In genomic region chr6:43035495-43036194, GRCh38 we compare ENCODE assay signal across 25 cellular contexts. TPM values are rescaled to one million over a fixed set of nuclear protein-coding genes. Genes with fewer than 3 reads are reported as not detected.
DNase-seq lines count a peak whose midpoint lies in the region; ATAC-seq and TF ChIP-seq lines count a peak whose summit lies in the region.
"Had no signal": no experiment of that assay in that cellular context is flagged by ENCODE, and none has a peak within 500 bp of the region (broad histone marks: within the 10 kb centered on the region; RNA-seq: fewer than 3 reads in every experiment).

No MANE protein-coding gene starts in this region.

- 57 to 72% methylated on average over 4 of the region's 4 CpGs for WGBS in body of pancreas, 2 donors
- WGBS in spleen, 5 donors = 84 to 98% (median 89%) methylated on average over 4 of the region's 4 CpGs

- in situ Hi-C loops in Panc1 (cut with HindIII; ENCODE audit: low pct_unique_long_range_greater_than_20kb, low sequenced_read_pairs) (no loop called here), gastrocnemius medialis (cut with MboI; ENCODE audit: low sequenced_read_pairs in 4 of 4) (no loop called here)

- CTCF ChIA-PET in Panc1 (lab: Charles Lee) = interaction anchor here (0.7 to 1.6 kb wide), 2 partner anchors 94 to 108 kb away, joined by 4 to 5 read pairs; no protein-coding TSS in a partner anchor

- POLR2A ChIA-PET in Panc1 (lab: Charles Lee) = no interaction called here

- BruUV-seq in Panc1 (replicated peaks; lab: Mats Ljungman, UMichigan) = no TSS peak

- intact Hi-C loops in Panc1 (cut with micrococcal nuclease; ENCODE audit: unreplicated experiment) = no loop called here
- intact Hi-C loops in body of pancreas (cut with DNase I) = no loop called here
- intact Hi-C loops in gastrocnemius medialis (cut with DNase I; ENCODE audit: low total_unique reads) = loop anchor here (1.0 to 2.0 kb wide), 2 partner anchors 18 to 21 kb away; partner anchors contain the start of genes CUL7 and KLHDC3
- intact Hi-C loops in spleen (cut with DNase I; ENCODE audit: low total_unique reads) = no loop called here

- H3K36me3 ChIP-seq in Panc1 (ENCODE audit: control insufficient read depth, insufficient read depth, low read length) = no peaks in the 10 kb centered on the region; the same call in 1 of the 2 replicates
- H3K36me3 ChIP-seq in body of pancreas (replicated peaks in 1 of 2; ENCODE audit: insufficient read depth in 1 of 2, low read depth in 2 of 2) = peaks cover 0 to 28% of the 10 kb centered on the region in 2 donors
- H3K36me3 ChIP-seq in right atrium auricular region = peaks cover 32% of the 10 kb centered on the region
- peaks cover 0 to 36% of the 10 kb centered on the region in 2 donors for H3K36me3 ChIP-seq in gastrocnemius medialis
- H3K36me3 ChIP-seq in spleen = peaks cover 0 to 100% (median 74%) of the 10 kb centered on the region in 6 donors

- ATAC-seq in Panc1 (peak; percentile 23; the same call in 1 of the 2 replicates), body of pancreas (peak; percentile 25), gastrocnemius medialis (peak; percentile 94 to 98)
- ATAC-seq: activated T-cell treated with anti-CD3 and anti-CD28 coated beads, Interleukin-2, amount 50 U/mL, for 4 hours; left colon had no signal

- H3K27me3 ChIP-seq in Panc1 (ENCODE audit: control insufficient read depth, insufficient read depth, low read length) = no peaks in the 10 kb centered on the region
- no peaks in the 10 kb centered on the region for H3K27me3 ChIP-seq in body of pancreas
- no peaks in the 10 kb centered on the region for H3K27me3 ChIP-seq in right atrium auricular region
- no peaks in the 10 kb centered on the region for H3K27me3 ChIP-seq in gastrocnemius medialis
- no peaks in the 10 kb centered on the region for H3K27me3 ChIP-seq in spleen (replicated peaks in 1 of 7)
- H3K27me3 ChIP-seq: dorsolateral prefrontal cortex, SJSA1, testis had no signal

- TF ChIP-seq POLR2A in body of pancreas (IDR thresholded peaks at IDR 0.05) (no peak), gastrocnemius medialis (IDR thresholded peaks at IDR 0.05) (no peak), spleen (IDR thresholded peaks at IDR 0.05) (no peak)

- H3K9me3 ChIP-seq in Panc1 (ENCODE audit: control insufficient read depth, insufficient read depth, low read depth, low read length) (no peaks in the 10 kb centered on the region), body of pancreas (no peaks in the 10 kb centered on the region), right atrium auricular region (no peaks in the 10 kb centered on the region), gastrocnemius medialis (no peaks in the 10 kb centered on the region), spleen (no peaks in the 10 kb centered on the region)
- H3K9me3 ChIP-seq: SJSA1, testis had no signal

- H3K4me1 ChIP-seq in Panc1 (ENCODE audit: control insufficient read depth, insufficient read depth, low read length) = peaks cover 3% of the 10 kb centered on the region; the same call in 1 of the 2 replicates
- H3K4me1 ChIP-seq in body of pancreas = no peaks in the 10 kb centered on the region
- peaks cover 0 to 17% of the 10 kb centered on the region in 2 donors for H3K4me1 ChIP-seq in right atrium auricular region
- H3K4me1 ChIP-seq in gastrocnemius medialis = peaks cover 26 to 33% of the 10 kb centered on the region in 2 donors
- no peaks in the 10 kb centered on the region for H3K4me1 ChIP-seq in spleen
- H3K4me1 ChIP-seq: SJSA1 had no signal

- H3K27ac ChIP-seq in Panc1 (ENCODE audit: low read length) = no peak overlapping the region
- H3K27ac ChIP-seq in body of pancreas = no peak overlapping the region
- peak overlapping the region; percentile 21 to 70 for H3K27ac ChIP-seq in right atrium auricular region
- H3K27ac ChIP-seq in gastrocnemius medialis = peak overlapping the region; percentile 82 to 94 (median 92)
- no peak overlapping the region for H3K27ac ChIP-seq in spleen
- H3K27ac ChIP-seq: dorsolateral prefrontal cortex, SJSA1, testis had no signal

- H3K4me3 ChIP-seq in Panc1 (ENCODE audit: low read depth in 2 of 2, low read length in 2 of 2) = no peak overlapping the region
- H3K4me3 ChIP-seq in body of pancreas = no peak overlapping the region
- H3K4me3 ChIP-seq in right atrium auricular region = no peak overlapping the region
- H3K4me3 ChIP-seq in gastrocnemius medialis = no peak overlapping the region
- no peak overlapping the region for H3K4me3 ChIP-seq in spleen
- H3K4me3 ChIP-seq: dorsolateral prefrontal cortex, SJSA1, testis had no signal

- TF ChIP-seq CTCF in Panc1 (IDR thresholded peaks at IDR 0.05) (no peak), body of pancreas (IDR thresholded peaks at IDR 0.05) (no peak), right atrium auricular region (IDR thresholded peaks at IDR 0.05) (no peak), gastrocnemius medialis (IDR thresholded peaks at IDR 0.05 in 4 of 5, conservative IDR thresholded peaks at IDR 0.05 in 1 of 5) (peak in 2 of 5 experiments; percentile 12 to 20), spleen (IDR thresholded peaks at IDR 0.05 in 8 of 11, conservative IDR thresholded peaks at IDR 0.05 in 3 of 11) (no peak)

- DNase-seq in Panc1 (ENCODE audit: low read depth, low spot score) = no peak
- DNase-seq in body of pancreas = no peak
- DNase-seq in right atrium auricular region (ENCODE audit: low spot score) = no peak
- peak; percentile 87 to 97 for DNase-seq in gastrocnemius medialis
- DNase-seq in HuH-7.5 (ENCODE audit: low spot score) = no peak
- DNase-seq in SKM-1 (lab: John Stamatoyannopoulos, UW; ENCODE audit: unreplicated experiment) = no peak
- no peak for DNase-seq in spleen
- DNase-seq: activated CD4-positive, CD25-positive, alpha-beta regulatory T cell treated with anti-CD3 and anti-CD28 coated beads, Interleukin-2, amount 50 U/mL, for 72 hours; activated naive CD4-positive, alpha-beta T cell treated with anti-CD3 and anti-CD28 coated beads, Interleukin-2, amount 10 ng/mL, durations not matched to agents 7 days and 5 days; activated T-cell treated with anti-CD3 and anti-CD28 coated beads, Interleukin-2, amount 50 U/mL, for 4 hours; CD4-positive, CD25-positive, alpha-beta regulatory T cell; dorsolateral prefrontal cortex; Karpas-422; left colon; naive B cell; NCI-H146; NK-92 treated with Interleukin-12 subunit alpha and Interleukin-12 subunit beta, amount 100 ng/mL, for 24 hours; occipital lobe; retina; stimulated activated CD4-positive, alpha-beta T cell treated with anti-CD3 and anti-CD28 coated beads, Interleukin-12 subunit alpha, Interleukin-12 subunit beta, amount 100 ng/mL, for 4 hours; stimulated activated CD4-positive, alpha-beta T cell treated with anti-CD3 and anti-CD28 coated beads, Interleukin-4, amount 100 ng/mL, for 4 hours; stimulated activated naive CD4-positive, alpha-beta T cell treated with Interleukin-2 at 50 U/mL for 16 hours; T-helper 1 cell; testis had no signal

RNA-seq across cellular contexts. Expression of gene RRP36, which starts 14.2 kb away (rescaled TPM):
- 106 TPM for total RNA-seq in Panc1 (2021; ENCODE audit: unreplicated experiment)
- polyA plus RNA-seq in Panc1 (2012; ENCODE audit: insufficient read length) = 80.3 TPM
- total RNA-seq in body of pancreas = 10 to 100 TPM; 28.3 to 29.7 TPM
- total RNA-seq in right atrium auricular region = 10 to 100 TPM; 29.0 to 40.6 TPM
- total RNA-seq in gastrocnemius medialis = 10 to 100 TPM; 37.7 to 64.3 (median 51.0) TPM
- total RNA-seq in spleen = 10 to 100 TPM; 34.9 to 63.4 (median 43.8) TPM
- polyA plus RNA-seq in spleen = 10 to 100 TPM; 32.0 to 39.5 (median 32.3) TPM

RNA-seq across cellular contexts. Expression of gene CUL7, which starts 18.0 kb away (rescaled TPM):
- total RNA-seq in Panc1 (2021; ENCODE audit: unreplicated experiment) (32.1 TPM), body of pancreas (10 to 100 TPM; 16.3 to 24.4 TPM), right atrium auricular region (1 to 10 TPM; 6.5 to 9.0 TPM), gastrocnemius medialis (10 to 100 TPM; 11.9 to 21.3 (median 15.4) TPM), spleen (10 to 100 TPM; 11.8 to 23.1 (median 13.7) TPM)
- 30.5 TPM for polyA plus RNA-seq in Panc1 (2012; ENCODE audit: insufficient read length)
- 1 to 10 TPM; 3.6 to 7.7 (median 4.9) TPM for polyA plus RNA-seq in spleen

RNA-seq across cellular contexts. Expression of gene KLHDC3, which starts 21.6 kb away (rescaled TPM):
- total RNA-seq in Panc1 (2021; ENCODE audit: unreplicated experiment) (60.9 TPM), body of pancreas (10 to 100 TPM; 29.7 to 44.6 TPM), right atrium auricular region (100 to 1,000 TPM; 122 to 153 TPM), gastrocnemius medialis (100 to 1,000 TPM in 2 of 4 donors, 10 to 100 TPM in 2; 66.5 to 164 (median 119) TPM), spleen (10 to 100 TPM; 37.3 to 89.2 (median 68.7) TPM)
- polyA plus RNA-seq in Panc1 (2012; ENCODE audit: insufficient read length) = 58.5 TPM
- polyA plus RNA-seq in spleen = 10 to 100 TPM; 53.0 to 83.2 (median 54.8) TPM

RNA-seq across cellular contexts. Expression of gene MEA1, which starts 21.9 kb away (rescaled TPM):
- total RNA-seq in Panc1 (2021; ENCODE audit: unreplicated experiment) (111 TPM), body of pancreas (10 to 100 TPM; 17.5 to 32.9 TPM), right atrium auricular region (10 to 100 TPM; 29.6 to 50.3 TPM), gastrocnemius medialis (10 to 100 TPM; 25.0 to 33.5 (median 25.9) TPM), spleen (10 to 100 TPM; 33.3 to 51.4 (median 39.4) TPM)
- polyA plus RNA-seq in Panc1 (2012; ENCODE audit: insufficient read length) = 125 TPM
- 10 to 100 TPM; 79.2 to 89.4 (median 88.9) TPM for polyA plus RNA-seq in spleen

RNA-seq across cellular contexts. Expression of gene MRPL2, which starts 23.6 kb away (rescaled TPM):
- total RNA-seq in Panc1 (2021; ENCODE audit: unreplicated experiment) = 65.6 TPM
- polyA plus RNA-seq in Panc1 (2012; ENCODE audit: insufficient read length) = 99.3 TPM
- total RNA-seq in body of pancreas = 10 to 100 TPM; 13.5 to 15.2 TPM
- total RNA-seq in right atrium auricular region = 10 to 100 TPM; 37.0 to 41.0 TPM
- total RNA-seq in gastrocnemius medialis = 10 to 100 TPM; 34.1 to 64.9 (median 41.1) TPM
- 10 to 100 TPM; 11.0 to 43.4 (median 31.0) TPM for total RNA-seq in spleen
- polyA plus RNA-seq in spleen = 10 to 100 TPM; 47.9 to 53.9 (median 52.7) TPM

Comparison
In these comparisons a context has a peak if more than half of its experiments do, and no peak if none do; other contexts are left out.
1. ATAC-seq: peak in every context shown above with its lines; median percentile 96 in gastrocnemius medialis; 25 in body of pancreas; 23 in Panc1.
2. DNase-seq: peak in gastrocnemius medialis (2 of 2); none in Panc1 (single experiment), body of pancreas (0 of 4), right atrium auricular region (single experiment), HuH-7.5 (single experiment), SKM-1 (single experiment) and spleen (single experiment).
3. H3K27ac ChIP-seq: peak in right atrium auricular region (2 of 2) and gastrocnemius medialis (4 of 4); none in Panc1 (single experiment), body of pancreas (0 of 4) and spleen (0 of 8).